Comparison of ENCODE assay signal across 1 cellular context in the genomic region with DNA sequence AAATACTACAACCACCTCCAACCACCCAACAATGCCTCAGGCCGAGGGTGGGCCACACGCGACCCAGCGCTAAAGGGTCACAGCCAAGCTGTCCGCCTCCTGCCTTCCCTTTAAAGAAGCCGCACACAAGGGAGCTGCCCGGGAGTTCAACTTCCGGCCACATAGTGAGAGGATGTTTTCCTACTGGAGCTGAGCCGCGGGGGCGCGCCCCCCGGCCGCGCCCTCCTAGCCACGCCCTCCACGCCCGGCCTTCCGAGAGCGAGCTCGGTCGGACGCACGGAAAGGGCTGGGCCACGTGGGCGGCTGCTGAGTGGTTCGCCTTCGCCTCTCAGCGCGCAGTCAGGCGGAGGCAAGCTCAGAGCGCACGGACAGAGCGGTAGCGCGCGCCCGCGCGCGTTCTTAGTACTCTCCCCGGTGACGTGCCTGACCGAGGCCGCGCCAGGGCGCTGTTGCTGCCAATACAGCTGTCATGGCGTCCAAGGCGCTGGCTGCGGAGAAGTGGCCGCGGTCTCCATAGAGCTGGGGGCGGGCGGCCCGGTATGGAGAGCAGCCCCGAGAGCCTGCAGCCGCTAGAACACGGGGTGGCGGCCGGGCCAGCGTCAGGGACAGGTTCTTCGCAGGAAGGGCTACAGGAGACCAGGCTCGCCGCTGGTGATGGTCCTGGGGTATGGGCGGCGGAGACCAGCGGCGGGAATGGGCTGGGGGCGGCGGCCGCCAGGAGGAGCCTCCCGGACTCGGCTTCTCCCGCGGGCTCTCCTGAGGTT.
A peak's percentile ranks its signal among the peaks of the same experiment; 100 is the strongest.
TF ChIP-seq lines count a peak whose summit lies in the region.

A gene with protein sequence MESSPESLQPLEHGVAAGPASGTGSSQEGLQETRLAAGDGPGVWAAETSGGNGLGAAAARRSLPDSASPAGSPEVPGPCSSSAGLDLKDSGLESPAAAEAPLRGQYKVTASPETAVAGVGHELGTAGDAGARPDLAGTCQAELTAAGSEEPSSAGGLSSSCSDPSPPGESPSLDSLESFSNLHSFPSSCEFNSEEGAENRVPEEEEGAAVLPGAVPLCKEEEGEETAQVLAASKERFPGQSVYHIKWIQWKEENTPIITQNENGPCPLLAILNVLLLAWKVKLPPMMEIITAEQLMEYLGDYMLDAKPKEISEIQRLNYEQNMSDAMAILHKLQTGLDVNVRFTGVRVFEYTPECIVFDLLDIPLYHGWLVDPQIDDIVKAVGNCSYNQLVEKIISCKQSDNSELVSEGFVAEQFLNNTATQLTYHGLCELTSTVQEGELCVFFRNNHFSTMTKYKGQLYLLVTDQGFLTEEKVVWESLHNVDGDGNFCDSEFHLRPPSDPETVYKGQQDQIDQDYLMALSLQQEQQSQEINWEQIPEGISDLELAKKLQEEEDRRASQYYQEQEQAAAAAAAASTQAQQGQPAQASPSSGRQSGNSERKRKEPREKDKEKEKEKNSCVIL (plus strand): TSS at position 446 of the 764 bp plus-strand sequence. CDS start 94 bp downstream, at position 540.

TF ChIP-seq in HepG2, 621 proteins besides CTCF, POLR2A, EP300 and RAD21 (continued from another document and continues in another):
- TF ChIP-seq ZNF614 (CRISPR knock-in tag; IDR thresholded peaks at IDR 0.05; ENCODE audit: borderline replicate concordance) (0 out of 2 replicates have a peak, but pooled peaks have one; percentile 57), ZNF510 (CRISPR knock-in tag; IDR thresholded peaks at IDR 0.05; ENCODE audit: low read depth) (peak; percentile 90), NFRKB (IDR thresholded peaks at IDR 0.05) (no peak), SMC3 (IDR thresholded peaks at IDR 0.05; ENCODE audit: low read length) (no peak), SOX13 (IDR thresholded peaks at IDR 0.05) (no peak), SOX13 (CRISPR knock-in tag; conservative IDR thresholded peaks at IDR 0.05 in 1 of 2, IDR thresholded peaks at IDR 0.05 in 1 of 2) (no peak; a peak in 2 of 4 replicates), ZC3H13 (CRISPR knock-in tag; IDR thresholded peaks at IDR 0.05) (peak; percentile 94), TP53 (CRISPR knock-in tag; conservative IDR thresholded peaks at IDR 0.05) (0 out of 2 replicates have a peak, but pooled peaks have one; percentile 23), RCOR2 (CRISPR knock-in tag; IDR thresholded peaks at IDR 0.05) (no peak; the same call in none of the 2 replicates), SETDB1 (CRISPR knock-in tag; IDR thresholded peaks at IDR 0.05; ENCODE audit: borderline replicate concordance) (no peak), SOX6 (IDR thresholded peaks at IDR 0.05) (no peak), SOX6 (CRISPR knock-in tag; IDR thresholded peaks at IDR 0.05) (peak; percentile 85), SAP130 (CRISPR knock-in tag; IDR thresholded peaks at IDR 0.05; ENCODE audit: low read depth) (peak; percentile 94), HDAC6 (IDR thresholded peaks at IDR 0.05; ENCODE audit: low read depth, low read length) (no peak), GABPB1 (CRISPR knock-in tag; IDR thresholded peaks at IDR 0.05) (peak; percentile 92), CBFB (CRISPR knock-in tag; IDR thresholded peaks at IDR 0.05) (no peak; the same call in 1 of the 2 replicates), ZNF737 (CRISPR knock-in tag; IDR thresholded peaks at IDR 0.05; ENCODE audit: borderline replicate concordance) (no peak), ZNF644 (CRISPR knock-in tag; IDR thresholded peaks at IDR 0.05; ENCODE audit: low read depth) (no peak), ZNF703 (CRISPR knock-in tag; IDR thresholded peaks at IDR 0.05; ENCODE audit: borderline replicate concordance) (no peak), CBX5 (CRISPR knock-in tag; IDR thresholded peaks at IDR 0.05; ENCODE audit: borderline replicate concordance) (no peak; the same call in 1 of the 2 replicates), ZZZ3 (CRISPR knock-in tag; IDR thresholded peaks at IDR 0.05; ENCODE audit: borderline replicate concordance) (peak; percentile 21; the same call in 1 of the 2 replicates), ZNF256 (CRISPR knock-in tag; conservative IDR thresholded peaks at IDR 0.05) (peak; percentile 74; the same call in 1 of the 2 replicates), MTF2 (CRISPR knock-in tag; IDR thresholded peaks at IDR 0.05; ENCODE audit: borderline replicate concordance) (no peak), ZNF879 (CRISPR knock-in tag; IDR thresholded peaks at IDR 0.05) (peak; percentile 75; the same call in 1 of the 2 replicates), ERF (CRISPR knock-in tag; IDR thresholded peaks at IDR 0.05) (peak; percentile 78), ZNF790 (CRISPR knock-in tag; IDR thresholded peaks at IDR 0.05; ENCODE audit: borderline replicate concordance) (no peak; the same call in 1 of the 2 replicates)
- TF ChIP-seq, protein P1, sequence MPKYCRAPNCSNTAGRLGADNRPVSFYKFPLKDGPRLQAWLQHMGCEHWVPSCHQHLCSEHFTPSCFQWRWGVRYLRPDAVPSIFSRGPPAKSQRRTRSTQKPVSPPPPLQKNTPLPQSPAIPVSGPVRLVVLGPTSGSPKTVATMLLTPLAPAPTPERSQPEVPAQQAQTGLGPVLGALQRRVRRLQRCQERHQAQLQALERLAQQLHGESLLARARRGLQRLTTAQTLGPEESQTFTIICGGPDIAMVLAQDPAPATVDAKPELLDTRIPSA (CRISPR knock-in tag; IDR thresholded peaks at IDR 0.05; ENCODE audit: borderline replicate concordance): no peak; the same call in 1 of the 2 replicates
- TF ChIP-seq, protein P2, sequence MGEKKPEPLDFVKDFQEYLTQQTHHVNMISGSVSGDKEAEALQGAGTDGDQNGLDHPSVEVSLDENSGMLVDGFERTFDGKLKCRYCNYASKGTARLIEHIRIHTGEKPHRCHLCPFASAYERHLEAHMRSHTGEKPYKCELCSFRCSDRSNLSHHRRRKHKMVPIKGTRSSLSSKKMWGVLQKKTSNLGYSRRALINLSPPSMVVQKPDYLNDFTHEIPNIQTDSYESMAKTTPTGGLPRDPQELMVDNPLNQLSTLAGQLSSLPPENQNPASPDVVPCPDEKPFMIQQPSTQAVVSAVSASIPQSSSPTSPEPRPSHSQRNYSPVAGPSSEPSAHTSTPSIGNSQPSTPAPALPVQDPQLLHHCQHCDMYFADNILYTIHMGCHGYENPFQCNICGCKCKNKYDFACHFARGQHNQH (CRISPR knock-in tag; IDR thresholded peaks at IDR 0.05): peak; percentile 83; the same call in 1 of the 2 replicates
- TF ChIP-seq, protein P3, sequence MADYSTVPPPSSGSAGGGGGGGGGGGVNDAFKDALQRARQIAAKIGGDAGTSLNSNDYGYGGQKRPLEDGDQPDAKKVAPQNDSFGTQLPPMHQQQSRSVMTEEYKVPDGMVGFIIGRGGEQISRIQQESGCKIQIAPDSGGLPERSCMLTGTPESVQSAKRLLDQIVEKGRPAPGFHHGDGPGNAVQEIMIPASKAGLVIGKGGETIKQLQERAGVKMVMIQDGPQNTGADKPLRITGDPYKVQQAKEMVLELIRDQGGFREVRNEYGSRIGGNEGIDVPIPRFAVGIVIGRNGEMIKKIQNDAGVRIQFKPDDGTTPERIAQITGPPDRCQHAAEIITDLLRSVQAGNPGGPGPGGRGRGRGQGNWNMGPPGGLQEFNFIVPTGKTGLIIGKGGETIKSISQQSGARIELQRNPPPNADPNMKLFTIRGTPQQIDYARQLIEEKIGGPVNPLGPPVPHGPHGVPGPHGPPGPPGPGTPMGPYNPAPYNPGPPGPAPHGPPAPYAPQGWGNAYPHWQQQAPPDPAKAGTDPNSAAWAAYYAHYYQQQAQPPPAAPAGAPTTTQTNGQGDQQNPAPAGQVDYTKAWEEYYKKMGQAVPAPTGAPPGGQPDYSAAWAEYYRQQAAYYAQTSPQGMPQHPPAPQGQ (CRISPR knock-in tag; IDR thresholded peaks at IDR 0.05; ENCODE audit: borderline replicate concordance): no peak
- TF ChIP-seq, protein P4, sequence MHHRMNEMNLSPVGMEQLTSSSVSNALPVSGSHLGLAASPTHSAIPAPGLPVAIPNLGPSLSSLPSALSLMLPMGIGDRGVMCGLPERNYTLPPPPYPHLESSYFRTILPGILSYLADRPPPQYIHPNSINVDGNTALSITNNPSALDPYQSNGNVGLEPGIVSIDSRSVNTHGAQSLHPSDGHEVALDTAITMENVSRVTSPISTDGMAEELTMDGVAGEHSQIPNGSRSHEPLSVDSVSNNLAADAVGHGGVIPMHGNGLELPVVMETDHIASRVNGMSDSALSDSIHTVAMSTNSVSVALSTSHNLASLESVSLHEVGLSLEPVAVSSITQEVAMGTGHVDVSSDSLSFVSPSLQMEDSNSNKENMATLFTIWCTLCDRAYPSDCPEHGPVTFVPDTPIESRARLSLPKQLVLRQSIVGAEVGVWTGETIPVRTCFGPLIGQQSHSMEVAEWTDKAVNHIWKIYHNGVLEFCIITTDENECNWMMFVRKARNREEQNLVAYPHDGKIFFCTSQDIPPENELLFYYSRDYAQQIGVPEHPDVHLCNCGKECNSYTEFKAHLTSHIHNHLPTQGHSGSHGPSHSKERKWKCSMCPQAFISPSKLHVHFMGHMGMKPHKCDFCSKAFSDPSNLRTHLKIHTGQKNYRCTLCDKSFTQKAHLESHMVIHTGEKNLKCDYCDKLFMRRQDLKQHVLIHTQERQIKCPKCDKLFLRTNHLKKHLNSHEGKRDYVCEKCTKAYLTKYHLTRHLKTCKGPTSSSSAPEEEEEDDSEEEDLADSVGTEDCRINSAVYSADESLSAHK (CRISPR knock-in tag; IDR thresholded peaks at IDR 0.05; ENCODE audit: borderline replicate concordance): no peak
- TF ChIP-seq, protein P5, sequence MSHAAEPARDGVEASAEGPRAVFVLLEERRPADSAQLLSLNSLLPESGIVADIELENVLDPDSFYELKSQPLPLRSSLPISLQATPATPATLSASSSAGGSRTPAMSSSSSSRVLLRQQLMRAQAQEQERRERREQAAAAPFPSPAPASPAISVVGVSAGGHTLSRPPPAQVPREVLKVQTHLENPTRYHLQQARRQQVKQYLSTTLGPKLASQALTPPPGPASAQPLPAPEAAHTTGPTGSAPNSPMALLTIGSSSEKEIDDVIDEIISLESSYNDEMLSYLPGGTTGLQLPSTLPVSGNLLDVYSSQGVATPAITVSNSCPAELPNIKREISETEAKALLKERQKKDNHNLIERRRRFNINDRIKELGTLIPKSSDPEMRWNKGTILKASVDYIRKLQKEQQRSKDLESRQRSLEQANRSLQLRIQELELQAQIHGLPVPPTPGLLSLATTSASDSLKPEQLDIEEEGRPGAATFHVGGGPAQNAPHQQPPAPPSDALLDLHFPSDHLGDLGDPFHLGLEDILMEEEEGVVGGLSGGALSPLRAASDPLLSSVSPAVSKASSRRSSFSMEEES (CRISPR knock-in tag; IDR thresholded peaks at IDR 0.05): peak; percentile 60; the same call in 1 of the 2 replicates
- TF ChIP-seq, protein P6, sequence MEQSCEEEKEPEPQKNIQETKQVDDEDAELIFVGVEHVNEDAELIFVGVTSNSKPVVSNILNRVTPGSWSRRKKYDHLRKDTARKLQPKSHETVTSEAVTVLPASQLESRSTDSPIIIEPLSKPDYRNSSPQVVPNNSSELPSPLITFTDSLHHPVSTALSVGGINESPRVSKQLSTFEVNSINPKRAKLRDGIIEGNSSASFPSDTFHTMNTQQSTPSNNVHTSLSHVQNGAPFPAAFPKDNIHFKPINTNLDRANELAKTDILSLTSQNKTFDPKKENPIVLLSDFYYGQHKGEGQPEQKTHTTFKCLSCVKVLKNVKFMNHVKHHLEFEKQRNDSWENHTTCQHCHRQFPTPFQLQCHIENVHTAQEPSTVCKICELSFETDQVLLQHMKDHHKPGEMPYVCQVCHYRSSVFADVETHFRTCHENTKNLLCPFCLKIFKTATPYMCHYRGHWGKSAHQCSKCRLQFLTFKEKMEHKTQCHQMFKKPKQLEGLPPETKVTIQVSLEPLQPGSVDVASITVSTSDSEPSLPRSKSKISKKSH (CRISPR knock-in tag; IDR thresholded peaks at IDR 0.05; ENCODE audit: borderline replicate concordance): peak; percentile 94
- TF ChIP-seq, protein P7, sequence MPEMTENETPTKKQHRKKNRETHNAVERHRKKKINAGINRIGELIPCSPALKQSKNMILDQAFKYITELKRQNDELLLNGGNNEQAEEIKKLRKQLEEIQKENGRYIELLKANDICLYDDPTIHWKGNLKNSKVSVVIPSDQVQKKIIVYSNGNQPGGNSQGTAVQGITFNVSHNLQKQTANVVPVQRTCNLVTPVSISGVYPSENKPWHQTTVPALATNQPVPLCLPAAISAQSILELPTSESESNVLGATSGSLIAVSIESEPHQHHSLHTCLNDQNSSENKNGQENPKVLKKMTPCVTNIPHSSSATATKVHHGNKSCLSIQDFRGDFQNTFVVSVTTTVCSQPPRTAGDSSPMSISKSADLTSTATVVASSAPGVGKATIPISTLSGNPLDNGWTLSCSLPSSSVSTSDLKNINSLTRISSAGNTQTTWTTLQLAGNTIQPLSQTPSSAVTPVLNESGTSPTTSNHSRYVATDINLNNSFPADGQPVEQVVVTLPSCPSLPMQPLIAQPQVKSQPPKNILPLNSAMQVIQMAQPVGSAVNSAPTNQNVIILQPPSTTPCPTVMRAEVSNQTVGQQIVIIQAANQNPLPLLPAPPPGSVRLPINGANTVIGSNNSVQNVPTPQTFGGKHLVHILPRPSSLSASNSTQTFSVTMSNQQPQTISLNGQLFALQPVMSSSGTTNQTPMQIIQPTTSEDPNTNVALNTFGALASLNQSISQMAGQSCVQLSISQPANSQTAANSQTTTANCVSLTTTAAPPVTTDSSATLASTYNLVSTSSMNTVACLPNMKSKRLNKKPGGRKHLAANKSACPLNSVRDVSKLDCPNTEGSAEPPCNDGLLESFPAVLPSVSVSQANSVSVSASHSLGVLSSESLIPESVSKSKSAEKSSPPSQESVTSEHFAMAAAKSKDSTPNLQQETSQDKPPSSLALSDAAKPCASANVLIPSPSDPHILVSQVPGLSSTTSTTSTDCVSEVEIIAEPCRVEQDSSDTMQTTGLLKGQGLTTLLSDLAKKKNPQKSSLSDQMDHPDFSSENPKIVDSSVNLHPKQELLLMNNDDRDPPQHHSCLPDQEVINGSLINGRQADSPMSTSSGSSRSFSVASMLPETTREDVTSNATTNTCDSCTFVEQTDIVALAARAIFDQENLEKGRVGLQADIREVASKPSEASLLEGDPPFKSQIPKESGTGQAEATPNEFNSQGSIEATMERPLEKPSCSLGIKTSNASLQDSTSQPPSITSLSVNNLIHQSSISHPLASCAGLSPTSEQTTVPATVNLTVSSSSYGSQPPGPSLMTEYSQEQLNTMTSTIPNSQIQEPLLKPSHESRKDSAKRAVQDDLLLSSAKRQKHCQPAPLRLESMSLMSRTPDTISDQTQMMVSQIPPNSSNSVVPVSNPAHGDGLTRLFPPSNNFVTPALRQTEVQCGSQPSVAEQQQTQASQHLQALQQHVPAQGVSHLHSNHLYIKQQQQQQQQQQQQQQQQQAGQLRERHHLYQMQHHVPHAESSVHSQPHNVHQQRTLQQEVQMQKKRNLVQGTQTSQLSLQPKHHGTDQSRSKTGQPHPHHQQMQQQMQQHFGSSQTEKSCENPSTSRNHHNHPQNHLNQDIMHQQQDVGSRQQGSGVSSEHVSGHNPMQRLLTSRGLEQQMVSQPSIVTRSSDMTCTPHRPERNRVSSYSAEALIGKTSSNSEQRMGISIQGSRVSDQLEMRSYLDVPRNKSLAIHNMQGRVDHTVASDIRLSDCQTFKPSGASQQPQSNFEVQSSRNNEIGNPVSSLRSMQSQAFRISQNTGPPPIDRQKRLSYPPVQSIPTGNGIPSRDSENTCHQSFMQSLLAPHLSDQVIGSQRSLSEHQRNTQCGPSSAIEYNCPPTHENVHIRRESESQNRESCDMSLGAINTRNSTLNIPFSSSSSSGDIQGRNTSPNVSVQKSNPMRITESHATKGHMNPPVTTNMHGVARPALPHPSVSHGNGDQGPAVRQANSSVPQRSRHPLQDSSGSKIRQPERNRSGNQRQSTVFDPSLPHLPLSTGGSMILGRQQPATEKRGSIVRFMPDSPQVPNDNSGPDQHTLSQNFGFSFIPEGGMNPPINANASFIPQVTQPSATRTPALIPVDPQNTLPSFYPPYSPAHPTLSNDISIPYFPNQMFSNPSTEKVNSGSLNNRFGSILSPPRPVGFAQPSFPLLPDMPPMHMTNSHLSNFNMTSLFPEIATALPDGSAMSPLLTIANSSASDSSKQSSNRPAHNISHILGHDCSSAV (CRISPR knock-in tag; IDR thresholded peaks at IDR 0.05; ENCODE audit: borderline replicate concordance): no peak
- TF ChIP-seq, protein P8, sequence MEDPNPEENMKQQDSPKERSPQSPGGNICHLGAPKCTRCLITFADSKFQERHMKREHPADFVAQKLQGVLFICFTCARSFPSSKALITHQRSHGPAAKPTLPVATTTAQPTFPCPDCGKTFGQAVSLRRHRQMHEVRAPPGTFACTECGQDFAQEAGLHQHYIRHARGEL (CRISPR knock-in tag; IDR thresholded peaks at IDR 0.05): no peak
